In genomic region chr2:156817430-156817829, GRCh38 we compare ENCODE assay signal across 18 cellular contexts.
DNase-seq lines count a peak whose midpoint lies in the region; ATAC-seq and TF ChIP-seq lines count a peak whose summit lies in the region.
"Had no signal": no experiment of that assay in that cellular context is flagged by ENCODE, and none has a peak within 500 bp of the region (broad histone marks: within the 10 kb centered on the region; RNA-seq: fewer than 3 reads in every experiment).

No MANE protein-coding gene starts in this region.

- peak overlapping the region; percentile 52 for H3K27ac Mint-ChIP-seq in MCF 10A (ENCODE audit: low read depth, unreplicated experiment)
- H3K27ac Mint-ChIP-seq: CD4-positive, alpha-beta memory T cell had no signal

- TF ChIP-seq RAD21 in IMR-90 (IDR thresholded peaks at IDR 0.05; ENCODE audit: low read length), result no peak

- H2BK5ac ChIP-seq in IMR-90 (ENCODE audit: low read depth, low read length, poor library complexity, severe bottlenecking), result no peak overlapping the region

- 87% methylated on average over 1 of the region's 1 CpG for WGBS in mammary epithelial cell (ENCODE audit: low coverage, missing lambda C conversion rate)
- WGBS in IMR-90 (ENCODE audit: extremely low coverage in 2 of 2, insufficient read length in 1 of 2), 2 experiments, result no CpG with 5 or more reads among the region's 1 CpG

- no peaks in the 10 kb centered on the region for H4K20me1 ChIP-seq in mammary epithelial cell (ENCODE audit: insufficient read depth, low read length)
- no peaks in the 10 kb centered on the region for H4K20me1 ChIP-seq in DND-41 (ENCODE audit: insufficient read depth, low read length)
- no peaks in the 10 kb centered on the region for H4K20me1 ChIP-seq in IMR-90 (ENCODE audit: insufficient read depth, low read length)

- no peak overlapping the region for H3K14ac ChIP-seq in IMR-90 (replicated peaks; ENCODE audit: low read depth, low read length)

- no peaks in the 10 kb centered on the region for H3K9me3 ChIP-seq in mammary epithelial cell (replicated peaks; ENCODE audit: insufficient read depth, low read length)
- no peaks in the 10 kb centered on the region for H3K9me3 ChIP-seq in DND-41 (ENCODE audit: insufficient read depth, low read length, severe bottlenecking)
- H3K9me3 ChIP-seq in IMR-90 (ENCODE audit: control insufficient read depth, insufficient read depth, low read length), result no peaks in the 10 kb centered on the region
- H3K9me3 ChIP-seq: HAP-1 had no signal

- BruUV-seq in MCF 10A (replicated peaks; lab: Mats Ljungman, UMichigan) (no TSS peak), mammary epithelial cell (replicated peaks; lab: Mats Ljungman, UMichigan) (no TSS peak), IMR-90 (replicated peaks; lab: Mats Ljungman, UMichigan) (no TSS peak)

- no peak overlapping the region for H2AK9ac ChIP-seq in IMR-90 (replicated peaks; ENCODE audit: low read depth, low read length, poor library complexity)

- no peaks in the 10 kb centered on the region for H3K79me1 ChIP-seq in IMR-90 (ENCODE audit: low read depth in 1 of 2, low read length in 2 of 2)

- H3K9me3 Mint-ChIP-seq in MCF 10A (ENCODE audit: unreplicated experiment), result no peaks in the 10 kb centered on the region

- H2BK20ac ChIP-seq in IMR-90 (ENCODE audit: low read depth, low read length), result no peak overlapping the region

- H4K91ac ChIP-seq in IMR-90 (ENCODE audit: insufficient read depth, low read depth, low read length), result no peak overlapping the region

- CTCF ChIA-PET in MCF 10A (lab: Yijun Ruan, JAX), result interaction anchor here (0.6 kb wide), 1 partner anchor 15 kb away, joined by 3 read pairs; no protein-coding TSS in a partner anchor
- CTCF ChIA-PET in mammary epithelial cell (lab: Charles Lee; ENCODE audit: low non-redundant PET), result no interaction called here
- CTCF ChIA-PET in IMR-90 (lab: Yijun Ruan, JAX), result no interaction called here

- H2BK120ac ChIP-seq in IMR-90 (ENCODE audit: low read depth, low read length), result no peak overlapping the region

- POLR2A ChIA-PET in MCF 10A (lab: Yijun Ruan, JAX), result no interaction called here
- POLR2A ChIA-PET in IMR-90 (lab: Charles Lee; ENCODE audit: unreplicated experiment), result no interaction called here

- in situ Hi-C loops in mammary epithelial cell (cut with MboI; ENCODE audit: low sequenced_read_pairs in 2 of 2), result no loop called here
- in situ Hi-C loops in IMR-90 (cut with MboI; ENCODE audit: low sequenced_read_pairs), result no loop called here

- H3K4me1 ChIP-seq in mammary epithelial cell (ENCODE audit: insufficient read depth, low read length) (no peaks in the 10 kb centered on the region), DND-41 (ENCODE audit: insufficient read depth, low read length) (peaks cover 45% of the 10 kb centered on the region), IMR-90 (ENCODE audit: control insufficient read depth, insufficient read depth, low read length) (peaks cover 2% of the 10 kb centered on the region; the same call in 1 of the 2 replicates)
- H3K4me1 ChIP-seq: HAP-1 had no signal

- no peaks in the 10 kb centered on the region for H3K27me3 Mint-ChIP-seq in MCF 10A (ENCODE audit: insufficient read depth, unreplicated experiment)

- ATAC-seq in DND-41 (ENCODE audit: insufficient read depth, low read depth) (no peak), IMR-90 (ENCODE audit: low read depth) (no peak), GM21737 (IDR thresholded peaks at IDR 0.05; ENCODE audit: unreplicated experiment) (no peak), HG03571 (IDR thresholded peaks at IDR 0.05; ENCODE audit: unreplicated experiment) (no peak)
- ATAC-seq: GM12878 had no signal

- H3K56ac ChIP-seq in IMR-90 (ENCODE audit: extremely low read depth, insufficient read depth, low read length), result no peak overlapping the region

- no peak overlapping the region for H2AFZ ChIP-seq in mammary epithelial cell (ENCODE audit: low read depth, low read length)
- no peak overlapping the region for H2AFZ ChIP-seq in DND-41 (ENCODE audit: low read depth, low read length)
- no peak overlapping the region for H2AFZ ChIP-seq in IMR-90 (replicated peaks; ENCODE audit: low read length, poor library complexity)

- no peaks in the 10 kb centered on the region for H3K9me1 ChIP-seq in IMR-90 (ENCODE audit: insufficient read depth, low read length)

- H3K36me3 ChIP-seq in mammary epithelial cell (ENCODE audit: insufficient read depth, low read length) (no peaks in the 10 kb centered on the region), DND-41 (ENCODE audit: insufficient read depth, low read length) (no peaks in the 10 kb centered on the region), IMR-90 (ENCODE audit: control insufficient read depth, insufficient read depth, low read length) (no peaks in the 10 kb centered on the region)
- H3K36me3 ChIP-seq: HAP-1 had no signal

- no peak overlapping the region for H3K18ac ChIP-seq in IMR-90 (ENCODE audit: low read depth, low read length)

- no peak overlapping the region for H3K9ac ChIP-seq in mammary epithelial cell (ENCODE audit: insufficient read depth, low read length)
- no peak overlapping the region for H3K9ac ChIP-seq in DND-41 (ENCODE audit: low read depth, low read length)
- no peak overlapping the region for H3K9ac ChIP-seq in IMR-90 (ENCODE audit: low read depth, low read length)

- H2BK15ac ChIP-seq in IMR-90 (ENCODE audit: low read depth, low read length), result no peak overlapping the region

- H3K79me2 ChIP-seq in mammary epithelial cell (ENCODE audit: insufficient read depth, low read length) (no peaks in the 10 kb centered on the region), DND-41 (ENCODE audit: insufficient read depth, low read length) (no peaks in the 10 kb centered on the region)

- DNase-seq in MCF 10A (ENCODE audit: unreplicated experiment) (no peak), mammary epithelial cell (no peak), DND-41 (no peak), IMR-90 (no peak), dermis blood vessel endothelial cell (no peak)
- DNase-seq: C1 segment of cervical spinal cord; Calu3; CD4-positive, alpha-beta memory T cell; COR-L47; DMS53; DMS79 treated with DMSO at 0.1 percent for 48 hours; GDM1; GOT3 had no signal

- H3K27me3 ChIP-seq in mammary epithelial cell (ENCODE audit: insufficient read depth, low read length) (no peaks in the 10 kb centered on the region), DND-41 (ENCODE audit: insufficient read depth, low read length, poor library complexity) (no peaks in the 10 kb centered on the region), IMR-90 (ENCODE audit: control insufficient read depth, insufficient read depth, low read length) (no peaks in the 10 kb centered on the region)

- dilution Hi-C loops in mammary epithelial cell (cut with HindIII; ENCODE audit: low sequenced_read_pairs), result no loop called here
- dilution Hi-C loops in IMR-90 (cut with HindIII; ENCODE audit: low sequenced_read_pairs, unreplicated experiment), result no loop called here

- H3K23ac ChIP-seq in IMR-90 (ENCODE audit: low read depth, low read length), result no peak overlapping the region

- H3K4me1 Mint-ChIP-seq in MCF 10A (ENCODE audit: insufficient read depth, unreplicated experiment), result no peaks in the 10 kb centered on the region

- TF ChIP-seq POLR2A in IMR-90 (IDR thresholded peaks at IDR 0.05; ENCODE audit: low read depth, low read length), result no peak

- no peak overlapping the region for H4K8ac ChIP-seq in IMR-90 (ENCODE audit: low read depth in 2 of 2, low read length in 2 of 2)

- H3K4ac ChIP-seq in IMR-90 (ENCODE audit: low read depth, low read length), result no peak overlapping the region

- intact Hi-C loops in MCF 10A (cut with micrococcal nuclease), result no loop called here
- intact Hi-C loops in mammary epithelial cell (cut with micrococcal nuclease), result no loop called here
- intact Hi-C loops in IMR-90 (cut with micrococcal nuclease), result loop anchor here (5.0 to 10.0 kb wide), 2 partner anchors 375 to 483 kb away; partner anchors contain the start of gene NR4A2

- H3K4me3 ChIP-seq in mammary epithelial cell (replicated peaks in 1 of 3; ENCODE audit: insufficient read depth in 1 of 3, low read depth in 2 of 3, low read length in 3 of 3) (no peak overlapping the region), DND-41 (ENCODE audit: low read depth in 1 of 2, low read length in 2 of 2) (no peak overlapping the region), IMR-90 (ENCODE audit: insufficient read depth, low read depth, low read length) (no peak overlapping the region)
- H3K4me3 ChIP-seq: GM12878, HAP-1 had no signal

- no peaks in the 10 kb centered on the region for H3K36me3 Mint-ChIP-seq in MCF 10A (ENCODE audit: insufficient read depth, unreplicated experiment)
- H3K36me3 Mint-ChIP-seq: CD4-positive, alpha-beta memory T cell had no signal

- H3K27ac ChIP-seq in mammary epithelial cell (ENCODE audit: insufficient read depth, low read depth, low read length) (no peak overlapping the region), DND-41 (ENCODE audit: low read length) (peak overlapping the region; percentile 96; the same call in 1 of the 2 replicates), IMR-90 (ENCODE audit: insufficient read depth, low read length) (no peak overlapping the region)
- H3K27ac ChIP-seq: 22Rv1 had no signal

- H3K4me3 Mint-ChIP-seq in MCF 10A (ENCODE audit: unreplicated experiment), result no peak overlapping the region
- H3K4me3 Mint-ChIP-seq: CD4-positive, alpha-beta memory T cell had no signal

- no peak overlapping the region for H2AK5ac ChIP-seq in IMR-90 (ENCODE audit: low read depth, low read length)

- no peak overlapping the region for H4K5ac ChIP-seq in IMR-90 (ENCODE audit: low read depth, low read length)

- H3K4me2 ChIP-seq in mammary epithelial cell (ENCODE audit: insufficient read depth, low read depth, low read length) (no peak overlapping the region), DND-41 (ENCODE audit: insufficient read depth, low read length) (0 out of 2 replicates have a peak overlapping the region, but pooled peaks have one; percentile 63), IMR-90 (ENCODE audit: low read depth, low read length) (no peak overlapping the region)

- no peak for TF ChIP-seq CTCF in MCF 10A (IDR thresholded peaks at IDR 0.05; ENCODE audit: unreplicated experiment)
- TF ChIP-seq CTCF in mammary epithelial cell (conservative IDR thresholded peaks at IDR 0.05 in 1 of 2, IDR thresholded peaks at IDR 0.05 in 1 of 2; ENCODE audit: extremely low read depth in 1 of 2, insufficient read depth in 1 of 2, low read depth in 1 of 2, low read length in 2 of 2), result no peak
- no peak for TF ChIP-seq CTCF in DND-41 (IDR thresholded peaks at IDR 0.05; ENCODE audit: borderline replicate concordance, extremely low read depth, low read length, poor library complexity, severe bottlenecking)
- TF ChIP-seq CTCF in IMR-90 (conservative IDR thresholded peaks at IDR 0.05; ENCODE audit: low read depth, low read length), result no peak

TF ChIP-seq in IMR-90, 13 proteins besides CTCF, POLR2A, EP300 and RAD21:
- TF ChIP-seq MAZ (IDR thresholded peaks at IDR 0.05; ENCODE audit: borderline replicate concordance, low read depth, low read length) (no peak), MAFK (IDR thresholded peaks at IDR 0.05; ENCODE audit: low read depth, low read length) (peak; percentile 80), NFE2L2 (IDR thresholded peaks at IDR 0.05; ENCODE audit: low read depth, low read length) (peak; percentile 78)
